8 cellular contexts compared by ENCODE assay signal in the genomic region with DNA sequence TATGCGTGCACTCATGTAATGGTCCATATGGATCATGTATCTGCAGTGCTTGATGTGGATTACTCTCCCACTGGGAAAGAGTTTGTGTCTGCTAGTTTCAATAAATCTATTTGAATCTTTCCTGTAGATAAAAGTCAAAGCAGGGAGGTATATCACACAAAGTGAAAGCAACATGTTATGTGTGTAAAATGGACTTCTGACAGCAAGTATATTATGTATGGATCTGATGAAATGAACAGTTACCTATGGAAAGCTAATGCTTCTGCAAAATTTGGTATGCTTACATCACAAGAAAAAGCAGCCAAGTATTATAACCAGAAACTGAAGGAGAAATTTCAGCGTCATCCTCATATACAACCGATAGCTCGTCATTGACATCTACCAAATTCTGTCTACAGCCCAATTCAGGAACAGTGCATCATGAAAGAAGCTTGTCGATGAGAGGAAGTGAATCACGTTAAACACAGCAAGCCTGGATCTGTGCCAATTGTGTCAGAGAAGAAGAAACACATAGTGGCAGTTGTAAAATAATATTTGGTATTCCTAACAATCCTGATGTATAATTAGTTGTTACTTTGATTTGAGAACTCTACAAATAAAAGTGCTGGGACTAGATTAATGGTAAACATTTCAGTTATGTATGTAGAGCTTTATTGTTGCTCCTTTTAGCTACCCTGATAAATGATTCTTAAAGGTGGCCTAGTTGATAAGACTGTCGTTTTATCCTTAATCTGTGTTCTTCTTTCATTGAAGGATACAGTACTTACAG. TPM values are rescaled to one million over a fixed set of nuclear protein-coding genes. Genes with fewer than 3 reads are reported as not detected.
DNase-seq lines count a peak whose midpoint lies in the region; ATAC-seq and TF ChIP-seq lines count a peak whose summit lies in the region.

No MANE protein-coding gene starts in this region.

- CTCF ChIA-PET in Caco-2 (lab: Charles Lee) = interaction anchor here (0.6 kb wide), 1 partner anchor 1881 kb away, joined by 3 read pairs; no protein-coding TSS in a partner anchor

- intact Hi-C loops in Caco-2 (cut with micrococcal nuclease; ENCODE audit: unreplicated experiment) = no loop called here

- no peaks in the 10 kb centered on the region; the same call in none of the 2 replicates for H3K9me3 ChIP-seq in BE2C
- no peaks in the 10 kb centered on the region for H3K9me3 ChIP-seq in Caco-2
- no peaks in the 10 kb centered on the region for H3K9me3 ChIP-seq in endodermal cell (ENCODE audit: control insufficient read depth, low read length)

- POLR2A ChIA-PET in Caco-2 (lab: Charles Lee) = no interaction called here

- no peak for ATAC-seq in GM21528 (IDR thresholded peaks at IDR 0.05; ENCODE audit: low FRiP score, unreplicated experiment)

- no peak overlapping the region for H3K4me3 Mint-ChIP-seq in type B pancreatic cell
- H3K4me3 Mint-ChIP-seq in Caco-2 (ENCODE audit: unreplicated experiment) = no peak overlapping the region
- H3K4me3 Mint-ChIP-seq in endodermal cell = no peak overlapping the region

- H3K36me3 Mint-ChIP-seq in type B pancreatic cell = no peaks in the 10 kb centered on the region
- no peaks in the 10 kb centered on the region for H3K36me3 Mint-ChIP-seq in Caco-2 (ENCODE audit: insufficient read depth, unreplicated experiment)
- no peaks in the 10 kb centered on the region for H3K36me3 Mint-ChIP-seq in endodermal cell (ENCODE audit: low read depth)

- 87 to 92% methylated on average over 6 to 7 of the region's 7 CpGs for WGBS in endodermal cell (ENCODE audit: insufficient coverage in 1 of 2, insufficient read length in 1 of 2), 2 experiments

- DNase-seq in BE2C (peak; percentile 19), M059J (ENCODE audit: low read depth) (peak; percentile 77), kidney tubule cell (ENCODE audit: low spot score) (peak; percentile 72), type B pancreatic cell (ENCODE audit: extremely low spot score, unreplicated experiment) (no peak), Caco-2 (no peak), endodermal cell (no peak)
- peak; percentile 22 to 47 for DNase-seq in activated CD4-positive, alpha-beta T cell treated with anti-CD3 and anti-CD28 coated beads, Interleukin-2, amount 50 U/mL, for 48 hours

- H3K4me1 ChIP-seq in BE2C (peaks cover 4% of the 10 kb centered on the region; the same call in 1 of the 2 replicates), Caco-2 (no peaks in the 10 kb centered on the region), endodermal cell (ENCODE audit: control insufficient read depth, insufficient read depth, low read length) (no peaks in the 10 kb centered on the region)

- H3K4me3 ChIP-seq in BE2C (ENCODE audit: low read depth, low read length) (no peak overlapping the region), Caco-2 (ENCODE audit: low read depth, low read length) (no peak overlapping the region), endodermal cell (ENCODE audit: low read length) (no peak overlapping the region)

- H3K4me1 Mint-ChIP-seq in type B pancreatic cell (ENCODE audit: unreplicated experiment) = no peaks in the 10 kb centered on the region
- H3K4me1 Mint-ChIP-seq in Caco-2 (ENCODE audit: low read depth, unreplicated experiment) = peaks cover 10% of the 10 kb centered on the region
- H3K4me1 Mint-ChIP-seq in endodermal cell = peaks cover 4% of the 10 kb centered on the region

- H3K9ac ChIP-seq in endodermal cell (ENCODE audit: extremely low read depth, low read length, poor library complexity, severe bottlenecking) = no peak overlapping the region

- TF ChIP-seq CTCF in BE2C (IDR thresholded peaks at IDR 0.05; ENCODE audit: low read depth, low read length) (no peak), type B pancreatic cell (conservative IDR thresholded peaks at IDR 0.05) (no peak), Caco-2 (IDR thresholded peaks at IDR 0.05; ENCODE audit: insufficient read depth in 1 of 2, low read depth in 1 of 2, low read length in 1 of 2, severe bottlenecking in 1 of 2, unreplicated experiment in 1 of 2) (no peak), endodermal cell (conservative IDR thresholded peaks at IDR 0.05) (no peak)

- no peak overlapping the region for H3K27ac ChIP-seq in endodermal cell (ENCODE audit: low read depth, low read length)

- peaks cover 10% of the 10 kb centered on the region for H3K27me3 Mint-ChIP-seq in type B pancreatic cell
- H3K27me3 Mint-ChIP-seq in Caco-2 (ENCODE audit: insufficient read depth, unreplicated experiment) = no peaks in the 10 kb centered on the region
- H3K27me3 Mint-ChIP-seq in endodermal cell (ENCODE audit: insufficient read depth) = no peaks in the 10 kb centered on the region

- H3K27ac Mint-ChIP-seq in type B pancreatic cell (no peak overlapping the region), Caco-2 (ENCODE audit: unreplicated experiment) (no peak overlapping the region), endodermal cell (no peak overlapping the region)

- H3K27me3 ChIP-seq in BE2C (0 out of 2 replicates have a peak, but pooled peaks cover 3% of the 10 kb centered on the region), Caco-2 (replicated peaks; ENCODE audit: control insufficient read depth, insufficient read depth, low read length) (no peaks in the 10 kb centered on the region), endodermal cell (ENCODE audit: control insufficient read depth, insufficient read depth, low read length, poor library complexity, severe bottlenecking) (no peaks in the 10 kb centered on the region)

- H3K9me3 Mint-ChIP-seq in type B pancreatic cell (no peaks in the 10 kb centered on the region), Caco-2 (ENCODE audit: unreplicated experiment) (no peaks in the 10 kb centered on the region), endodermal cell (no peaks in the 10 kb centered on the region)

- H3K36me3 ChIP-seq in BE2C (no peaks in the 10 kb centered on the region), Caco-2 (ENCODE audit: control insufficient read depth, insufficient read depth, low read length) (no peaks in the 10 kb centered on the region), endodermal cell (ENCODE audit: control insufficient read depth, insufficient read depth, low read length) (no peaks in the 10 kb centered on the region)

- BruUV-seq in Caco-2 (replicated peaks; lab: Mats Ljungman, UMichigan) = no TSS peak

RNA-seq across cellular contexts. Expression of a gene that starts 14.2 kb away (rescaled TPM):
- 33.1 TPM for polyA plus RNA-seq in BE2C (2012; ENCODE audit: insufficient read depth, insufficient read length, low read depth)
- 69.0 and 98.5 TPM in 2 replicates for total RNA-seq in M059J (2014; rRNA removed; shearing (Covaris generic))
- 59.0 and 83.6 TPM in 2 replicates for total RNA-seq in type B pancreatic cell (ENCODE audit: low replicate concordance)
- 78.7 and 81.0 TPM in 2 replicates for total RNA-seq in Caco-2 (2022)
- 10 to 100 TPM; 74.8 to 76.7 TPM for total RNA-seq in endodermal cell
- polyA plus RNA-seq in endodermal cell (2013, experiment 1 of 2) = 58.1 TPM
- polyA plus RNA-seq in endodermal cell (2013, experiment 2 of 2) = 55.4 TPM

Comparison
In these comparisons a context has a peak if more than half of its experiments do, and no peak if none do; other contexts are left out.
1. DNase-seq: peak in BE2C (single experiment), M059J (single experiment), activated CD4-positive, alpha-beta T cell treated with anti-CD3 and anti-CD28 coated beads, Interleukin-2, amount 50 U/mL, for 48 hours (2 of 2) and kidney tubule cell (single experiment); none in type B pancreatic cell (single experiment), Caco-2 (0 of 2) and endodermal cell (single experiment).